19 cellular contexts compared by ENCODE assay signal in genomic region chr1:11295905-11296304, GRCh38.
"Had no signal": no experiment of that assay in that cellular context is flagged by ENCODE, and none has a peak within 500 bp of the region (broad histone marks: within the 10 kb centered on the region; RNA-seq: fewer than 3 reads in every experiment).

No MANE protein-coding gene starts in this region.

- H3K27me3 ChIP-seq: esophagus muscularis mucosa, foreskin keratinocyte, left lung, tibial nerve had no signal

- ATAC-seq: activated naive CD8-positive, alpha-beta T cell treated with anti-CD3 and anti-CD28 coated beads, Interleukin-2, amount 50 U/mL, for 24 hours; foreskin keratinocyte; left lung; lower lobe of right lung; natural killer cell treated with Interleukin-12 subunit alpha and Interleukin-12 subunit beta and Interleukin-15 and Interleukin-18, amount 100 ng/mL, for 72 hours; right cardiac atrium had no signal

- H3K4me3 ChIP-seq: esophagus muscularis mucosa, left lung, lower lobe of right lung, tibial nerve had no signal

- H3K4me3 Mint-ChIP-seq: activated CD4-positive, alpha-beta memory T cell treated with anti-CD3 and anti-CD28 coated beads, Interleukin-2, amount 10 ng/mL, durations not matched to agents 7 days and 5 days; activated naive CD8-positive, alpha-beta T cell treated with anti-CD3 and anti-CD28 coated beads, Interleukin-2, amount 50 U/mL, for 24 hours; natural killer cell treated with Interleukin-12 subunit alpha and Interleukin-12 subunit beta and Interleukin-15 and Interleukin-18, amount 100 ng/mL, for 72 hours had no signal

- H3K27ac ChIP-seq: esophagus muscularis mucosa, foreskin keratinocyte, left lung, lower lobe of right lung, tibial nerve had no signal

- H3K27me3 Mint-ChIP-seq: activated CD4-positive, alpha-beta memory T cell treated with anti-CD3 and anti-CD28 coated beads, Interleukin-2, amount 10 ng/mL, durations not matched to agents 7 days and 5 days; activated naive CD8-positive, alpha-beta T cell treated with anti-CD3 and anti-CD28 coated beads, Interleukin-2, amount 50 U/mL, for 24 hours; natural killer cell treated with Interleukin-12 subunit alpha and Interleukin-12 subunit beta and Interleukin-15 and Interleukin-18, amount 100 ng/mL, for 72 hours had no signal

- H3K4me1 ChIP-seq: foreskin keratinocyte, left lung, lower lobe of right lung, tibial nerve had no signal

- H3K27ac Mint-ChIP-seq: activated naive CD8-positive, alpha-beta T cell treated with anti-CD3 and anti-CD28 coated beads, Interleukin-2, amount 50 U/mL, for 24 hours; activated T-helper 2 cell treated with anti-CD3 and anti-CD28 coated beads, Interferon-gamma antibody, Interleukin-2, Interleukin-4, amounts not matched to agents 10 μg/mL and 5 μg/mL and 100 μg/mL, durations not matched to agents 14 hours and 24 hours and 36 hours; natural killer cell treated with Interleukin-12 subunit alpha and Interleukin-12 subunit beta and Interleukin-15 and Interleukin-18, amount 100 ng/mL, for 72 hours; T-helper 2 cell treated with Interferon-gamma antibody and Interleukin-4, amounts not matched to agents 5 μg/mL and 100 μg/mL, for 36 hours had no signal

- H3K9me3 Mint-ChIP-seq: activated CD4-positive, alpha-beta memory T cell treated with anti-CD3 and anti-CD28 coated beads, Interleukin-2, amount 10 ng/mL, durations not matched to agents 7 days and 5 days; activated naive CD8-positive, alpha-beta T cell treated with anti-CD3 and anti-CD28 coated beads, Interleukin-2, amount 50 U/mL, for 24 hours; activated T-helper 2 cell treated with anti-CD3 and anti-CD28 coated beads, Interferon-gamma antibody, Interleukin-2, Interleukin-4, amounts not matched to agents 10 μg/mL and 5 μg/mL and 100 μg/mL, durations not matched to agents 14 hours and 24 hours and 36 hours; natural killer cell treated with Interleukin-12 subunit alpha and Interleukin-12 subunit beta and Interleukin-15 and Interleukin-18, amount 100 ng/mL, for 72 hours; T-helper 2 cell treated with Interferon-gamma antibody and Interleukin-4, amounts not matched to agents 5 μg/mL and 100 μg/mL, for 36 hours had no signal

- DNase-seq: activated CD4-positive, alpha-beta memory T cell treated with anti-CD3 and anti-CD28 coated beads, Interleukin-2, amount 10 ng/mL, durations not matched to agents 7 days and 5 days; activated CD4-positive, CD25-positive, alpha-beta regulatory T cell; activated CD8-positive, alpha-beta memory T cell treated with anti-CD3 and anti-CD28 coated beads, Interleukin-2, amount 50 U/mL, for 48 hours; activated naive CD8-positive, alpha-beta T cell treated with anti-CD3 and anti-CD28 coated beads, Interleukin-2, amount 50 U/mL, for 24 hours; activated T-cell treated with anti-CD3 and anti-CD28 coated beads, Interleukin-2, amount 50 U/mL, for 48 hours; dermis blood vessel endothelial cell; effector CD4-positive, alpha-beta T cell; foreskin keratinocyte; left lung; lower lobe of right lung; mesenchymal stem cell; stimulated activated CD4-positive, alpha-beta T cell treated with anti-CD3 and anti-CD28 coated beads, Interleukin-15, amount 100 ng/mL, for 24 hours; stimulated activated CD4-positive, alpha-beta T cell treated with anti-CD3 and anti-CD28 coated beads, Interleukin-2, amount 100 ng/mL, for 24 hours had no signal

- H3K9me3 ChIP-seq: esophagus muscularis mucosa, left lung, lower lobe of right lung, tibial nerve had no signal
